In genomic region chr1:179208681-179209477, GRCh38 we compare ENCODE assay signal across 17 cellular contexts.
"Had no signal": no experiment of that assay in that cellular context is flagged by ENCODE, and none has a peak within 500 bp of the region (broad histone marks: within the 10 kb centered on the region; RNA-seq: fewer than 3 reads in every experiment).

No MANE protein-coding gene starts in this region.

- H3K27me3 Mint-ChIP-seq: activated CD4-positive, alpha-beta T cell treated with anti-CD3 and anti-CD28 coated beads for 36 hours; activated CD8-positive, alpha-beta T cell treated with anti-CD3 and anti-CD28 coated beads for 36 hours; activated naive CD8-positive, alpha-beta T cell treated with anti-CD3 and anti-CD28 coated beads, Interleukin-2, amount 50 U/mL, for 24 hours; naive thymus-derived CD8-positive, alpha-beta T cell had no signal

- H2AFZ ChIP-seq: parathyroid adenoma had no signal

- H3K9me3 Mint-ChIP-seq: activated naive CD8-positive, alpha-beta T cell treated with anti-CD3 and anti-CD28 coated beads, Interleukin-2, amount 50 U/mL, for 24 hours; naive thymus-derived CD8-positive, alpha-beta T cell had no signal

- H3K36me3 ChIP-seq: ascending aorta, stomach, thoracic aorta, upper lobe of right lung had no signal

- H3K4me3 ChIP-seq: ascending aorta, mucosa of descending colon, stomach, thoracic aorta, upper lobe of right lung had no signal

- ATAC-seq: activated CD4-positive, alpha-beta T cell treated with anti-CD3 and anti-CD28 coated beads for 36 hours; activated CD8-positive, alpha-beta T cell treated with anti-CD3 and anti-CD28 coated beads for 36 hours; activated naive CD8-positive, alpha-beta T cell treated with anti-CD3 and anti-CD28 coated beads, Interleukin-2, amount 50 U/mL, for 24 hours; left colon; mucosa of descending colon; naive thymus-derived CD8-positive, alpha-beta T cell; upper lobe of right lung had no signal

- H3K9me3 ChIP-seq: ascending aorta, mucosa of descending colon, stomach, thoracic aorta, upper lobe of right lung had no signal

- H3K27ac ChIP-seq: ascending aorta, parathyroid adenoma, stomach, thoracic aorta, upper lobe of right lung had no signal

- H3K27me3 ChIP-seq: ascending aorta, stomach, upper lobe of right lung had no signal

- H3K4me1 ChIP-seq: upper lobe of right lung had no signal

- H3K27ac Mint-ChIP-seq: activated CD4-positive, alpha-beta T cell treated with anti-CD3 and anti-CD28 coated beads for 36 hours; activated CD8-positive, alpha-beta T cell treated with anti-CD3 and anti-CD28 coated beads for 36 hours; activated naive CD8-positive, alpha-beta T cell treated with anti-CD3 and anti-CD28 coated beads, Interleukin-2, amount 50 U/mL, for 24 hours had no signal

- DNase-seq: activated CD4-positive, alpha-beta T cell treated with anti-CD3 and anti-CD28 coated beads for 36 hours; activated CD8-positive, alpha-beta memory T cell treated with anti-CD3 and anti-CD28 coated beads, Interleukin-2, amount 50 U/mL, for 4 hours; activated CD8-positive, alpha-beta T cell treated with anti-CD3 and anti-CD28 coated beads for 36 hours; activated naive CD4-positive, alpha-beta T cell; activated naive CD8-positive, alpha-beta T cell treated with anti-CD3 and anti-CD28 coated beads, Interleukin-2, amount 50 U/mL, for 24 hours; activated T-cell treated with anti-CD3 and anti-CD28 coated beads, Interleukin-2, amount 50 U/mL, for 48 hours; erythroblast; left colon; mucosa of descending colon; naive thymus-derived CD8-positive, alpha-beta T cell; stimulated activated CD4-positive, alpha-beta T cell treated with anti-CD3 and anti-CD28 coated beads, Interleukin-1b, Interleukin-23, amount 100 ng/mL, for 48 hours; stomach; T-helper 2 cell; upper lobe of right lung had no signal

- H3K4me3 Mint-ChIP-seq: activated CD4-positive, alpha-beta T cell treated with anti-CD3 and anti-CD28 coated beads for 36 hours; activated CD8-positive, alpha-beta T cell treated with anti-CD3 and anti-CD28 coated beads for 36 hours; activated naive CD8-positive, alpha-beta T cell treated with anti-CD3 and anti-CD28 coated beads, Interleukin-2, amount 50 U/mL, for 24 hours; naive thymus-derived CD8-positive, alpha-beta T cell had no signal
